Comparison of ENCODE assay signal across 26 cellular contexts in the genomic region with DNA sequence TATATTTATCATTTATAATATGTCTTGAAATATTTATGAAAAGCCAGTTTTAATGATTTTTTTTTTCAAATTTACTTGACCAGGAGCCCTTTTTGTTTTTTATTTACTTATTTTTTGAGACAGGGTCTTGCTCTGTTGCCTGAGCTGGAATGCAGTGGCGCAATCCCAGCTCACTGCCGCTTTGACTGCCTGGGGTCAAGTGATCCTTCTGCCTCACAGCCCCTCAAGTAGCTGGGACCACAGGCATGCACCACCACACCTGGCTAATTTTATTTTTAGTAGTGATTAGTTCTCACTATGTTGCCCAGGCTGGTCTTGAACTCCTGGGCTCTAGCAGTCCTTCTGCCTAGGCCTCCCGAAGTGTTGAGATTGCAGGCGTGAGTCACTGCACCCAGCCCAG.
"Had no signal": no experiment of that assay in that cellular context is flagged by ENCODE, and none has a peak within 500 bp of the region (broad histone marks: within the 10 kb centered on the region; RNA-seq: fewer than 3 reads in every experiment).

No MANE protein-coding gene starts in this region.

- H3K9me3 ChIP-seq: body of pancreas, SJSA1 had no signal

- H3K4me3 ChIP-seq: ascending aorta, body of pancreas, SJSA1 had no signal

- H3K36me3 ChIP-seq: ascending aorta, SJSA1 had no signal

- H3K27ac ChIP-seq: ascending aorta, body of pancreas, SJSA1 had no signal

- H3K27me3 ChIP-seq: ascending aorta, body of pancreas, SJSA1 had no signal

- ATAC-seq: activated CD8-positive, alpha-beta memory T cell treated with anti-CD3 and anti-CD28 coated beads, Interleukin-2, amount 10 ng/mL, durations not matched to agents 7 days and 5 days; activated naive CD4-positive, alpha-beta T cell treated with anti-CD3 and anti-CD28 coated beads, Interleukin-2, amount 50 U/mL, for 72 hours; activated naive CD8-positive, alpha-beta T cell treated with anti-CD3 and anti-CD28 coated beads, Interleukin-2, amount 50 U/mL, for 24 hours; body of pancreas; PC-3 had no signal

- H3K4me1 ChIP-seq: ascending aorta, SJSA1 had no signal

- FAIRE-seq: bronchial epithelial cell, RCC 7860 had no signal

- DNase-seq: activated B cell treated with CpG ODN at 0.5 μM for 24 hours; activated CD4-positive, alpha-beta T cell treated with anti-CD3 and anti-CD28 coated beads for 1 hour; activated CD4-positive, alpha-beta T cell treated with anti-CD3 and anti-CD28 coated beads, Interleukin-2, amount 10 ng/mL, durations not matched to agents 24 days and 14 days; activated CD4-positive, alpha-beta T cell treated with anti-CD3 and anti-CD28 coated beads, Interleukin-2, amount 50 U/mL, for 48 hours; activated CD8-positive, alpha-beta memory T cell treated with anti-CD3 and anti-CD28 coated beads, Interleukin-2, amount 10 ng/mL, durations not matched to agents 7 days and 5 days; activated effector memory CD4-positive, alpha-beta T cell treated with anti-CD3 and anti-CD28 coated beads, Interleukin-2, amount 50 U/mL, for 16 hours; activated naive CD4-positive, alpha-beta T cell treated with Interleukin-2 at 50 U/mL for 16 hours; activated naive CD8-positive, alpha-beta T cell treated with anti-CD3 and anti-CD28 coated beads, Interleukin-2, amount 50 U/mL, for 24 hours; activated T-cell treated with anti-CD3 and anti-CD28 coated beads, Interleukin-2, amount 50 U/mL, for 24 hours; amniotic stem cell; body of pancreas; central memory CD4-positive, alpha-beta T cell; KG1; NCI-H1092 treated with DMSO at 0.1 percent for 48 hours; NCI-H1436; NCI-H187; NCI-H2081; NCI-H446; NCI-H524; PC-3; SHP77 had no signal
